ENCODE assay signal across 20 cellular contexts in genomic region chr3:61493339-61493738, GRCh38.
"Had no signal": no experiment of that assay in that cellular context is flagged by ENCODE, and none has a peak within 500 bp of the region (broad histone marks: within the 10 kb centered on the region; RNA-seq: fewer than 3 reads in every experiment).

No MANE protein-coding gene starts in this region.

- ATAC-seq: mucosa of descending colon; naive thymus-derived CD4-positive, alpha-beta T cell; natural killer cell treated with Interleukin-12 subunit alpha and Interleukin-12 subunit beta and Interleukin-15 and Interleukin-18, amount 100 ng/mL, for 72 hours; right lobe of liver; stimulated activated naive B cell treated with anti-CD40 and anti-IgM and Interleukin-4, amounts not matched to agents 10 μg/mL and 1 μg/mL and 100 μg/mL, for 72 hours; stimulated activated naive CD8-positive, alpha-beta T cell treated with anti-CD3 and anti-CD28 coated beads, Interleukin-15, Interleukin-2, amounts not matched to agents 100 U/mL and 50 U/mL, for 24 hours had no signal

- DNase-seq: islet precursor cell; left ventricle myocardium inferior; midbrain; mucosa of descending colon; naive thymus-derived CD4-positive, alpha-beta T cell; ovary; right lobe of liver; stimulated activated CD4-positive, alpha-beta T cell treated with anti-CD3 and anti-CD28 coated beads, Interleukin-15, amount 100 ng/mL, for 24 hours; stimulated activated CD4-positive, alpha-beta T cell treated with anti-CD3 and anti-CD28 coated beads, Interleukin-2, amount 100 ng/mL, for 24 hours; stimulated activated CD4-positive, alpha-beta T cell treated with anti-CD3 and anti-CD28 coated beads, Interleukin-4, amount 100 ng/mL, for 1 hour; stimulated activated naive B cell treated with anti-CD40 and anti-IgM and Interleukin-4, amounts not matched to agents 10 μg/mL and 1 μg/mL and 100 μg/mL, for 72 hours; stimulated activated naive CD8-positive, alpha-beta T cell treated with anti-CD3 and anti-CD28 coated beads, Interleukin-15, Interleukin-2, amounts not matched to agents 100 U/mL and 50 U/mL, for 24 hours; stomach; testis; thyroid gland; transverse colon; upper lobe of left lung had no signal

- H3K27ac ChIP-seq: left ventricle myocardium inferior, ovary, right atrium auricular region, right lobe of liver, stomach, testis, thyroid gland, transverse colon, upper lobe of left lung, vagina had no signal
